In the genomic region with DNA sequence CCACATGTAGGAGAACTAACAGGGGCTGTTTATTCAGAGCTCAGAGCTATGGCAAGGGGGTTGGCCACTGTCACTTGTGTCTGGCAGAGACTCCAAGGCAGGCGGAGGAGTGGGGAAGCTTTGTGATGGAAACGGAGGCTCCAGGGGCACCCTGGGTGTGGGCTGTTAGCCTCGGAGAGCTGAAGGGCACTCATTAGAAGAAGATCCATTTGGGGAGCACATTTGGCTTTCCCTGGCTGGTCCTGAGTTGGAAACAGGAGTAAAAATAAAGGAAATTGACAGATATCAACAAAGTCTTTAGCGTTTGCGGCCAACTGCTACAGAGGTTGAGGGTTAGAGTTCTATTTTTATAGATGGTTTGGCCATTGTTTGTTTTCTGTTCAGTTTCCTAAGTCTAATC, we compare ENCODE assay signal across 8 cellular contexts.
"Had no signal": no experiment of that assay in that cellular context is flagged by ENCODE, and none has a peak within 500 bp of the region (broad histone marks: within the 10 kb centered on the region; RNA-seq: fewer than 3 reads in every experiment).

No MANE protein-coding gene starts in this region.

- H3K27ac ChIP-seq: GM23248, HL-60 had no signal

- H3K4me3 Mint-ChIP-seq: H9, HFFc6, IgD-negative memory B cell had no signal

- H3K4me3 ChIP-seq: GM23248 had no signal

- H3K4me1 Mint-ChIP-seq: IgD-negative memory B cell had no signal

- H3K27ac Mint-ChIP-seq: H9, HFFc6, IgD-negative memory B cell had no signal

- DNase-seq: GM23248, H9, HCEC 1CT, HFFc6, KBM-7 had no signal

- ATAC-seq: HepG2 had no signal

- H3K27me3 Mint-ChIP-seq: IgD-negative memory B cell had no signal

- H2AFZ ChIP-seq: GM23248 had no signal
